In genomic region chr3:184299488-184300376, GRCh38 we compare ENCODE assay signal across 8 cellular contexts. TPM values are rescaled to one million over a fixed set of nuclear protein-coding genes. Genes with fewer than 3 reads are reported as not detected.
DNase-seq lines count a peak whose midpoint lies in the region; ATAC-seq, FAIRE-seq and TF ChIP-seq lines count a peak whose summit lies in the region.

No MANE protein-coding gene starts in this region.

- H3K36me3 Mint-ChIP-seq in osteocyte (ENCODE audit: unreplicated experiment), result peaks cover 33% of the 10 kb centered on the region

- no peak for ATAC-seq in GM21529 (IDR thresholded peaks at IDR 0.05; ENCODE audit: unreplicated experiment)

- H3K27me3 Mint-ChIP-seq in osteocyte (ENCODE audit: unreplicated experiment), result peaks cover 4% of the 10 kb centered on the region

- DNase-seq in NCI-H2227 (lab: John Stamatoyannopoulos, UW; ENCODE audit: unreplicated experiment), result peak; percentile 30
- DNase-seq in NCI-H2227 treated with DMSO at 0.1 percent for 48 hours (lab: John Stamatoyannopoulos, UW), result no peak
- DNase-seq in RPMI8226, result peak; percentile 23
- DNase-seq in epithelial cell of esophagus (ENCODE audit: low read depth), result peak; percentile 69
- DNase-seq in osteocyte (ENCODE audit: extremely low spot score, unreplicated experiment), result no peak
- DNase-seq in iPS-NIHi7 (ENCODE audit: extremely low spot score), result no peak
- DNase-seq in D721Med (ENCODE audit: insufficient read length, low spot score), result no peak

- H3K27ac Mint-ChIP-seq in osteocyte (ENCODE audit: unreplicated experiment), result peak overlapping the region; percentile 84

- H3K4me3 Mint-ChIP-seq in osteocyte (ENCODE audit: unreplicated experiment), result peak overlapping the region; percentile 92

- no peak for FAIRE-seq in D721Med (lab: Jason Lieb, UNC)

- H3K4me3 ChIP-seq in epithelial cell of esophagus (ENCODE audit: low read length), result peak overlapping the region; percentile 93

- peaks cover 16% of the 10 kb centered on the region for H3K4me1 Mint-ChIP-seq in osteocyte (ENCODE audit: unreplicated experiment)

- no peaks in the 10 kb centered on the region for H3K9me3 Mint-ChIP-seq in osteocyte (ENCODE audit: unreplicated experiment)

- no peak for TF ChIP-seq CTCF in epithelial cell of esophagus (IDR thresholded peaks at IDR 0.05; ENCODE audit: insufficient read depth, low read depth, low read length, missing control alignments)
- TF ChIP-seq CTCF in osteocyte (IDR thresholded peaks at IDR 0.05), result no peak
- TF ChIP-seq CTCF in D721Med (IDR thresholded peaks at IDR 0.05; ENCODE audit: insufficient read depth, missing control alignments), result no peak

RNA-seq across cellular contexts. Expression of gene PSMD2, which starts 0.7 kb away (rescaled TPM):
- 222 and 239 TPM in 2 replicates for total RNA-seq in osteocyte

RNA-seq across cellular contexts. Expression of gene EIF4G1, which starts 14.7 kb away (rescaled TPM):
- 367 and 385 TPM in 2 replicates for total RNA-seq in osteocyte

RNA-seq across cellular contexts. Expression of gene ECE2, which starts 23.9 kb away (rescaled TPM):
- total RNA-seq in osteocyte, result not detected in 2 replicates

RNA-seq across cellular contexts. Expression of gene FAM131A, which starts 37.7 kb away (rescaled TPM):
- 10.1 and 11.3 TPM in 2 replicates for total RNA-seq in osteocyte

RNA-seq across cellular contexts. Expression of gene CAMK2N2, which starts 38.4 kb away (rescaled TPM):
- total RNA-seq in osteocyte, result 1.8 and 2.0 TPM in 2 replicates

Comparison
In these comparisons a context has a peak if more than half of its experiments do, and no peak if none do; other contexts are left out.
1. DNase-seq: peak in NCI-H2227 (single experiment), RPMI8226 (single experiment) and epithelial cell of esophagus (single experiment); none in NCI-H2227 treated with DMSO at 0.1 percent for 48 hours (single experiment), osteocyte (single experiment), iPS-NIHi7 (single experiment) and D721Med (single experiment).